2 cellular contexts compared by ENCODE assay signal in genomic region chr20:57350726-57351041, GRCh38.
TF ChIP-seq lines count a peak whose summit lies in the region.

No MANE protein-coding gene starts in this region.

TF ChIP-seq in K562, 482 proteins besides CTCF, POLR2A, EP300 and RAD21:
- TF ChIP-seq VEZF1 (CRISPR knock-in tag; IDR thresholded peaks at IDR 0.05) (peak; percentile 89), ZNF740 (CRISPR knock-in tag; IDR thresholded peaks at IDR 0.05) (peak; percentile 84; the same call in 1 of the 2 replicates), ZNF740 (tag; IDR thresholded peaks at IDR 0.05) (peak in 1 of 2 experiments; percentile 47; a peak in 2 of 4 replicates)

TF ChIP-seq in HepG2, 621 proteins besides CTCF, POLR2A, EP300 and RAD21:
- 0 out of 2 replicates have a peak, but pooled peaks have one; percentile 20 for TF ChIP-seq ZNF878 (CRISPR knock-in tag; IDR thresholded peaks at IDR 0.05)
- peak; percentile 93 for TF ChIP-seq PCBP1 (IDR thresholded peaks at IDR 0.05; ENCODE audit: borderline replicate concordance, low read depth, low read length)
- TF ChIP-seq CHD4 (IDR thresholded peaks at IDR 0.05; ENCODE audit: borderline replicate concordance, low read length): 0 out of 2 replicates have a peak, but pooled peaks have one; percentile 73
